1 cellular context compared by ENCODE assay signal in the genomic region with DNA sequence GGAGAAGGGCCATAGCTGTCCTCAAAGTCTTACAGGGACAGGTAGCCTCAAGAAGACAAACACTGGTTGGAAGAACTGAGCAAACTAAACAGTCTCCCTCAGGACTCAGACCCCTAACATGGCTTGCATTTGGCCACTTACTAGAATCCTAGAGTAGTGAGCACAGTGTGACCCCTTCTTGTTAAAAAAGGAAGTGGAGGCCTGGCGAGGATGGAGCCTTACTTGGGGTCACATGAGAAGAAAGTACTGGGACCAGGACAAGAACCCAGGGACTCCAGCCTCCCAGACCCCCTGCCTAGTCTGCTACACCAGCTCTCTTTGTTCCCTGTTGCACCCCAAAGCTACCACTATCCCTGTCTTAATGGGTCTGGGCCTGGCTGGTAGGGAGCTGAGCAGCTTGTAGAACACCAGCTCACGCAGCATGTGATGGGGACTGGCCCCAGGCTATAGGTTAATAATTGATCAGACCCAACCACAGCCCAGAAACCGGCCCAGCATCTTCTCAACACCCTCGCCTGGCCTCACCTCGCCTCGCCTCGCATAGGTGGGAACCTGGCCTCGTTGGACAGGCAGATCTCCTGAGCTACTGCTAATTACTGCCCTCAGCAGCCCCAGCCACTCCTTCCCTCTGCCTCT.
TF ChIP-seq lines count a peak whose summit lies in the region.

No MANE protein-coding gene starts in this region.

TF ChIP-seq in HepG2, 621 proteins besides CTCF, POLR2A, EP300 and RAD21 (continued from another document and continues in another):
- TF ChIP-seq ZGPAT (CRISPR knock-in tag; IDR thresholded peaks at IDR 0.05) (0 out of 2 replicates have a peak, but pooled peaks have one; percentile 37), IRX3 (CRISPR knock-in tag; IDR thresholded peaks at IDR 0.05; ENCODE audit: borderline replicate concordance, low read depth) (no peak), ZFP62 (CRISPR knock-in tag; IDR thresholded peaks at IDR 0.05) (no peak), TMF1 (CRISPR knock-in tag; IDR thresholded peaks at IDR 0.05; ENCODE audit: low read depth) (no peak), KAT8 (CRISPR knock-in tag; IDR thresholded peaks at IDR 0.05) (0 out of 2 replicates have a peak, but pooled peaks have one; percentile 27), POLR2AphosphoS5 (IDR thresholded peaks at IDR 0.05; ENCODE audit: low read depth, low read length) (0 out of 2 replicates have a peak, but pooled peaks have one; percentile 42), CENPX (CRISPR knock-in tag; IDR thresholded peaks at IDR 0.05) (no peak), NR1H2 (CRISPR knock-in tag; IDR thresholded peaks at IDR 0.05; ENCODE audit: borderline replicate concordance, low read depth) (no peak), SP4 (CRISPR knock-in tag; IDR thresholded peaks at IDR 0.05) (peak; percentile 27; the same call in 1 of the 2 replicates), ZNF484 (CRISPR knock-in tag; IDR thresholded peaks at IDR 0.05; ENCODE audit: borderline replicate concordance, low read depth) (no peak), GPBP1L1 (CRISPR knock-in tag; IDR thresholded peaks at IDR 0.05) (no peak), ERF (CRISPR knock-in tag; IDR thresholded peaks at IDR 0.05) (0 out of 2 replicates have a peak, but pooled peaks have one; percentile 17), RFXANK (CRISPR knock-in tag; IDR thresholded peaks at IDR 0.05) (no peak), KLF12 (CRISPR knock-in tag; IDR thresholded peaks at IDR 0.05; ENCODE audit: borderline replicate concordance) (no peak), ZNF556 (CRISPR knock-in tag; IDR thresholded peaks at IDR 0.05; ENCODE audit: borderline replicate concordance) (no peak), NCOR1 (IDR thresholded peaks at IDR 0.05; ENCODE audit: borderline replicate concordance, low read length) (no peak), MAX (IDR thresholded peaks at IDR 0.05) (peak; percentile 79), ZNF513 (CRISPR knock-in tag; conservative IDR thresholded peaks at IDR 0.05) (no peak), ZNF576 (CRISPR knock-in tag; IDR thresholded peaks at IDR 0.05) (no peak), PRDM10 (CRISPR knock-in tag; IDR thresholded peaks at IDR 0.05; ENCODE audit: low read depth) (peak; percentile 21; the same call in 1 of the 2 replicates), SALL1 (CRISPR knock-in tag; IDR thresholded peaks at IDR 0.05) (peak; percentile 71), ZBTB34 (CRISPR knock-in tag; IDR thresholded peaks at IDR 0.05) (peak; percentile 30; the same call in 1 of the 2 replicates), ZBED4 (CRISPR knock-in tag; IDR thresholded peaks at IDR 0.05; ENCODE audit: borderline replicate concordance) (peak; percentile 75; the same call in 1 of the 2 replicates), FOXA3 (CRISPR knock-in tag; IDR thresholded peaks at IDR 0.05) (0 out of 2 replicates have a peak, but pooled peaks have one; percentile 4), SNAPC5 (CRISPR knock-in tag; IDR thresholded peaks at IDR 0.05; ENCODE audit: borderline replicate concordance) (no peak), IKZF4 (CRISPR knock-in tag; IDR thresholded peaks at IDR 0.05; ENCODE audit: borderline replicate concordance, low read depth, not compliant biosample characterization) (no peak), ZNF768 (CRISPR knock-in tag; IDR thresholded peaks at IDR 0.05) (0 out of 2 replicates have a peak, but pooled peaks have one; percentile 21), PCBP1 (IDR thresholded peaks at IDR 0.05; ENCODE audit: borderline replicate concordance, low read depth, low read length) (no peak), SOX13 (IDR thresholded peaks at IDR 0.05) (no peak), SOX13 (CRISPR knock-in tag; conservative IDR thresholded peaks at IDR 0.05 in 1 of 2, IDR thresholded peaks at IDR 0.05 in 1 of 2) (peak in 1 of 2 experiments; percentile 8; a peak in 1 of 4 replicates)
- TF ChIP-seq, protein P1, sequence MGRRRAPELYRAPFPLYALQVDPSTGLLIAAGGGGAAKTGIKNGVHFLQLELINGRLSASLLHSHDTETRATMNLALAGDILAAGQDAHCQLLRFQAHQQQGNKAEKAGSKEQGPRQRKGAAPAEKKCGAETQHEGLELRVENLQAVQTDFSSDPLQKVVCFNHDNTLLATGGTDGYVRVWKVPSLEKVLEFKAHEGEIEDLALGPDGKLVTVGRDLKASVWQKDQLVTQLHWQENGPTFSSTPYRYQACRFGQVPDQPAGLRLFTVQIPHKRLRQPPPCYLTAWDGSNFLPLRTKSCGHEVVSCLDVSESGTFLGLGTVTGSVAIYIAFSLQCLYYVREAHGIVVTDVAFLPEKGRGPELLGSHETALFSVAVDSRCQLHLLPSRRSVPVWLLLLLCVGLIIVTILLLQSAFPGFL (CRISPR knock-in tag; IDR thresholded peaks at IDR 0.05), result no peak
- TF ChIP-seq, protein P2, sequence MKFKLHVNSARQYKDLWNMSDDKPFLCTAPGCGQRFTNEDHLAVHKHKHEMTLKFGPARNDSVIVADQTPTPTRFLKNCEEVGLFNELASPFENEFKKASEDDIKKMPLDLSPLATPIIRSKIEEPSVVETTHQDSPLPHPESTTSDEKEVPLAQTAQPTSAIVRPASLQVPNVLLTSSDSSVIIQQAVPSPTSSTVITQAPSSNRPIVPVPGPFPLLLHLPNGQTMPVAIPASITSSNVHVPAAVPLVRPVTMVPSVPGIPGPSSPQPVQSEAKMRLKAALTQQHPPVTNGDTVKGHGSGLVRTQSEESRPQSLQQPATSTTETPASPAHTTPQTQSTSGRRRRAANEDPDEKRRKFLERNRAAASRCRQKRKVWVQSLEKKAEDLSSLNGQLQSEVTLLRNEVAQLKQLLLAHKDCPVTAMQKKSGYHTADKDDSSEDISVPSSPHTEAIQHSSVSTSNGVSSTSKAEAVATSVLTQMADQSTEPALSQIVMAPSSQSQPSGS (CRISPR knock-in tag; IDR thresholded peaks at IDR 0.05), result no peak
